In genomic region chr10:103916254-103916653, GRCh38 we compare ENCODE assay signal across 8 cellular contexts. TPM values are rescaled to one million over a fixed set of nuclear protein-coding genes. Genes with fewer than 3 reads are reported as not detected.
DNase-seq lines count a peak whose midpoint lies in the region; ATAC-seq, FAIRE-seq and TF ChIP-seq lines count a peak whose summit lies in the region.

No MANE protein-coding gene starts in this region.

- intact Hi-C loops in activated CD4-positive, alpha-beta T cell treated with anti-CD3 and anti-CD28 coated beads for 36 hours (cut with DNase I, micrococcal nuclease), result loop anchor here (1.0 to 10.0 kb wide), 5 partner anchors 8 to 1414 kb away; partner anchors contain the start of genes ACTR1A (in 1 of the 2), CFAP58 (in 1 of the 2), ITPRIP (in 1 of the 2) and SUFU (in 1 of the 2)

- H3K9me3 ChIP-seq in adipocyte (ENCODE audit: control insufficient read depth, low read length) (no peaks in the 10 kb centered on the region), keratinocyte (ENCODE audit: control insufficient read depth, low read depth, low read length) (peaks cover 6% of the 10 kb centered on the region)

- dilution Hi-C loops in keratinocyte (cut with MboI; ENCODE audit: extremely low pct_ligation_motif_present, low sequenced_read_pairs), result no loop called here

- no peaks in the 10 kb centered on the region for H3K36me3 ChIP-seq in adipocyte (ENCODE audit: control insufficient read depth, insufficient read depth, low read length, severe bottlenecking)
- H3K36me3 ChIP-seq in keratinocyte (ENCODE audit: control insufficient read depth in 2 of 2, extremely low read depth in 1 of 2, insufficient read depth in 2 of 2, low read length in 2 of 2), result peaks cover 0 to 5% of the 10 kb centered on the region in 2 experiments

- H3K9me3 Mint-ChIP-seq in activated CD4-positive, alpha-beta T cell treated with anti-CD3 and anti-CD28 coated beads for 36 hours (ENCODE audit: low read depth), result peaks cover 7% of the 10 kb centered on the region

- H3K9ac ChIP-seq in adipocyte (ENCODE audit: low read length), result peak overlapping the region; percentile 99
- peak overlapping the region; percentile 72 for H3K9ac ChIP-seq in keratinocyte (ENCODE audit: control insufficient read depth, extremely low read depth, insufficient read depth, low read length)

- peak overlapping the region; percentile 90 for H3K27ac Mint-ChIP-seq in activated CD4-positive, alpha-beta T cell treated with anti-CD3 and anti-CD28 coated beads for 36 hours

- H3K4me1 ChIP-seq in adipocyte (ENCODE audit: control insufficient read depth, insufficient read depth, low read length) (peaks cover 32% of the 10 kb centered on the region), keratinocyte (ENCODE audit: control insufficient read depth, extremely low read depth, insufficient read depth, low read length) (peaks cover 29% of the 10 kb centered on the region)

- no peak overlapping the region for H2AFZ ChIP-seq in keratinocyte (ENCODE audit: control insufficient read depth, low read length)

- H3K4me3 ChIP-seq in adipocyte (ENCODE audit: low read length) (peak overlapping the region; percentile 95), keratinocyte (ENCODE audit: control insufficient read depth in 2 of 3, extremely low read depth in 1 of 3, insufficient read depth in 2 of 3, low read depth in 1 of 3, low read length in 3 of 3) (peak overlapping the region; percentile 63 to 74 (median 71))

- no peak for ATAC-seq in activated CD4-positive, alpha-beta T cell treated with anti-CD3 and anti-CD28 coated beads for 36 hours

- no peak for DNase-seq in activated CD4-positive, alpha-beta T cell treated with anti-CD3 and anti-CD28 coated beads for 36 hours
- DNase-seq in activated CD4-positive, alpha-beta T cell treated with anti-CD3 and anti-CD28 coated beads for 1 hour, result no peak
- DNase-seq in adipocyte (ENCODE audit: low read depth) (peak; percentile 44), keratinocyte (ENCODE audit: low read depth, low spot score) (no peak), substantia nigra (lab: John Stamatoyannopoulos, UW) (peak in 1 of 49 donors; percentile 37), dedifferentiated amniotic fluid mesenchymal stem cell (ENCODE audit: extremely low spot score) (no peak), NCI-H1436 (lab: John Stamatoyannopoulos, UW) (no peak)
- no peak for DNase-seq in stimulated activated CD4-positive, alpha-beta T cell treated with anti-CD3 and anti-CD28 coated beads, Interleukin-2, amount 100 ng/mL, for 48 hours

- peaks cover 39% of the 10 kb centered on the region for H3K36me3 Mint-ChIP-seq in activated CD4-positive, alpha-beta T cell treated with anti-CD3 and anti-CD28 coated beads for 36 hours (ENCODE audit: low read depth)

- TF ChIP-seq CTCF in keratinocyte (optimal IDR thresholded peaks at IDR 0.05 in 1 of 3, IDR thresholded peaks at IDR 0.05 in 1 of 3, conservative IDR thresholded peaks at IDR 0.05 in 1 of 3; ENCODE audit: extremely low read depth in 1 of 3, insufficient read depth in 2 of 3, low read length in 3 of 3), result no peak

- POLR2A ChIA-PET in activated CD4-positive, alpha-beta T cell treated with anti-CD3 and anti-CD28 coated beads for 36 hours (lab: Charles Lee), result interaction anchor here (1.2 kb wide), 1 partner anchor 205 kb away, joined by 3 read pairs; no protein-coding TSS in a partner anchor

- peak overlapping the region; percentile 69 for H3K27ac ChIP-seq in keratinocyte (ENCODE audit: control insufficient read depth, insufficient read depth, low read length)
- H3K27ac ChIP-seq in substantia nigra (ENCODE audit: low read depth, low read length, poor library complexity, severe bottlenecking), result peak overlapping the region; percentile 17

- no peaks in the 10 kb centered on the region for H3K9me1 ChIP-seq in keratinocyte (ENCODE audit: control insufficient read depth, extremely low read depth, insufficient read depth, low read length)

- H4K20me1 ChIP-seq in keratinocyte (ENCODE audit: control insufficient read depth, extremely low read depth, insufficient read depth, low read length), result no peaks in the 10 kb centered on the region

- CTCF ChIA-PET in activated CD4-positive, alpha-beta T cell treated with anti-CD3 and anti-CD28 coated beads for 36 hours (lab: Charles Lee), result interaction anchor here (1.0 to 1.9 kb wide), 5 partner anchors 8 to 359 kb away, joined by 3 to 8 read pairs (median 5); partner anchors contain the start of gene SFR1

- peak; percentile 13 for FAIRE-seq in keratinocyte (lab: Jason Lieb, UNC)

- no peaks in the 10 kb centered on the region for H3K27me3 Mint-ChIP-seq in activated CD4-positive, alpha-beta T cell treated with anti-CD3 and anti-CD28 coated beads for 36 hours

- H3K79me2 ChIP-seq in keratinocyte (ENCODE audit: control insufficient read depth, insufficient read depth, low read length), result peaks cover 28% of the 10 kb centered on the region

- H3K27me3 ChIP-seq in adipocyte (replicated peaks; ENCODE audit: control insufficient read depth, insufficient read depth, low read length) (no peaks in the 10 kb centered on the region), keratinocyte (ENCODE audit: control insufficient read depth, extremely low read depth, insufficient read depth, low read length) (no peaks in the 10 kb centered on the region)

- peak overlapping the region; percentile 96 for H3K4me3 Mint-ChIP-seq in activated CD4-positive, alpha-beta T cell treated with anti-CD3 and anti-CD28 coated beads for 36 hours

- H3K4me1 Mint-ChIP-seq in activated CD4-positive, alpha-beta T cell treated with anti-CD3 and anti-CD28 coated beads for 36 hours, result peaks cover 52% of the 10 kb centered on the region

- peak overlapping the region; percentile 96 for H3K4me2 ChIP-seq in keratinocyte (ENCODE audit: control insufficient read depth, extremely low read depth, insufficient read depth, low read depth, low read length)

RNA-seq across cellular contexts. Expression of gene STN1, which starts 1.7 kb away (rescaled TPM):
- total RNA-seq in activated CD4-positive, alpha-beta T cell treated with anti-CD3 and anti-CD28 coated beads for 36 hours, result 10 to 100 TPM; 34.4 to 37.4 TPM
- 29.0 to 32.5 TPM (median 30.5 TPM) in 3 replicates for polyA plus RNA-seq in keratinocyte
- 16.5 TPM for polyA plus RNA-seq in keratinocyte (2011; ENCODE audit: low read depth)
- polyA plus RNA-seq in keratinocyte (2011; cell fraction: cytosol; rRNA removed), result 38.0 and 49.4 TPM in 2 replicates
- polyA plus RNA-seq in keratinocyte (2011; cell fraction: nucleus; rRNA removed), result 20.2 and 22.2 TPM in 2 replicates
- 23.7 and 24.4 TPM in 2 replicates for polyA plus RNA-seq in keratinocyte (2012; ENCODE audit: low replicate concordance)
- 18.4 to 22.3 TPM (median 21.6 TPM) in 3 replicates for polyA minus RNA-seq in keratinocyte
- polyA minus RNA-seq in keratinocyte (2011; cell fraction: cytosol; rRNA and poly(A)+ RNA removed), result 18.0 TPM
- polyA minus RNA-seq in keratinocyte (2011; cell fraction: nucleus; rRNA and poly(A)+ RNA removed), result 6.2 and 12.6 TPM in 2 replicates

RNA-seq across cellular contexts. Expression of gene SLK, which starts 50.7 kb away (rescaled TPM):
- 10 to 100 TPM; 20.2 to 32.5 TPM for total RNA-seq in activated CD4-positive, alpha-beta T cell treated with anti-CD3 and anti-CD28 coated beads for 36 hours
- 21.3 to 36.7 TPM (median 21.7 TPM) in 3 replicates for polyA plus RNA-seq in keratinocyte
- 178 TPM for polyA plus RNA-seq in keratinocyte (2011; ENCODE audit: low read depth)
- 15.1 and 26.3 TPM in 2 replicates for polyA plus RNA-seq in keratinocyte (2011; cell fraction: cytosol; rRNA removed)
- 30.1 and 47.4 TPM in 2 replicates for polyA plus RNA-seq in keratinocyte (2011; cell fraction: nucleus; rRNA removed)
- 43.0 and 47.2 TPM in 2 replicates for polyA plus RNA-seq in keratinocyte (2012; ENCODE audit: low replicate concordance)
- 7.7 to 42.1 TPM (median 14.2 TPM) in 3 replicates for polyA minus RNA-seq in keratinocyte
- 23.4 TPM for polyA minus RNA-seq in keratinocyte (2011; cell fraction: cytosol; rRNA and poly(A)+ RNA removed)
- polyA minus RNA-seq in keratinocyte (2011; cell fraction: nucleus; rRNA and poly(A)+ RNA removed), result 27.4 and 57.8 TPM in 2 replicates
